ENCODE assay signal across 22 cellular contexts in genomic region chr1:111586112-111586511, GRCh38. TPM values are rescaled to one million over a fixed set of nuclear protein-coding genes. Genes with fewer than 3 reads are reported as not detected.
A peak's percentile ranks its signal among the peaks of the same experiment; 100 is the strongest.
DNase-seq lines count a peak whose midpoint lies in the region; ATAC-seq, FAIRE-seq and TF ChIP-seq lines count a peak whose summit lies in the region.
"Had no signal": no experiment of that assay in that cellular context is flagged by ENCODE, and none has a peak within 500 bp of the region (broad histone marks: within the 10 kb centered on the region; RNA-seq: fewer than 3 reads in every experiment).

No MANE protein-coding gene starts in this region.

- in situ Hi-C loops in GM12878 (cut with MboI): no loop called here

- 63% methylated on average over 2 of the region's 2 CpGs for WGBS in GM12878 (ENCODE audit: insufficient coverage, insufficient replicate concordance, low lambda C conversion rate, missing lambda C conversion rate)

- H3K9me3 Mint-ChIP-seq in activated naive CD8-positive, alpha-beta T cell (ENCODE audit: low read depth): no peaks in the 10 kb centered on the region
- no peaks in the 10 kb centered on the region for H3K9me3 Mint-ChIP-seq in activated naive CD8-positive, alpha-beta T cell treated with anti-CD3 and anti-CD28 coated beads for 36 hours
- no peaks in the 10 kb centered on the region for H3K9me3 Mint-ChIP-seq in activated T-helper 1 cell treated with anti-CD3 and anti-CD28 coated beads, Interleukin-12 subunit alpha, Interleukin-12 subunit beta, Interleukin-2, Interleukin-4 antibody, amounts not matched to agents 30 ng/mL and 10 ng/mL and 1 ng/mL, durations not matched to agents 14 hours and 24 hours and 36 hours
- H3K9me3 Mint-ChIP-seq in stimulated activated effector memory CD8-positive, alpha-beta T cell treated with anti-CD3 and anti-CD28 coated beads, Interleukin-12 subunit alpha, Interleukin-12 subunit beta, amount 100 ng/mL, for 72 hours: no peaks in the 10 kb centered on the region
- H3K9me3 Mint-ChIP-seq: CD4-positive, CD25-positive, alpha-beta regulatory T cell; CD8-positive, alpha-beta T cell had no signal

- H3K27ac ChIP-seq in GM12878 (ENCODE audit: control insufficient read depth, insufficient read depth): no peak overlapping the region
- H3K27ac ChIP-seq: BLaER1, C4-2B, GM23248 had no signal

- H3K27me3 ChIP-seq in GM12878 (replicated peaks in 1 of 2; ENCODE audit: control insufficient read depth in 2 of 2, insufficient read depth in 2 of 2, low read length in 1 of 2): no peaks in the 10 kb centered on the region
- H3K27me3 ChIP-seq: BLaER1 had no signal

- no peak overlapping the region for H3K4me3 Mint-ChIP-seq in activated naive CD8-positive, alpha-beta T cell
- no peak overlapping the region for H3K4me3 Mint-ChIP-seq in activated naive CD8-positive, alpha-beta T cell treated with anti-CD3 and anti-CD28 coated beads for 36 hours
- H3K4me3 Mint-ChIP-seq in activated T-helper 1 cell treated with anti-CD3 and anti-CD28 coated beads, Interleukin-12 subunit alpha, Interleukin-12 subunit beta, Interleukin-2, Interleukin-4 antibody, amounts not matched to agents 30 ng/mL and 10 ng/mL and 1 ng/mL, durations not matched to agents 14 hours and 24 hours and 36 hours: no peak overlapping the region
- no peak overlapping the region for H3K4me3 Mint-ChIP-seq in stimulated activated effector memory CD8-positive, alpha-beta T cell treated with anti-CD3 and anti-CD28 coated beads, Interleukin-12 subunit alpha, Interleukin-12 subunit beta, amount 100 ng/mL, for 72 hours
- H3K4me3 Mint-ChIP-seq: B cell; CD4-positive, CD25-positive, alpha-beta regulatory T cell; CD8-positive, alpha-beta T cell had no signal

- no peaks in the 10 kb centered on the region for H3K27me3 Mint-ChIP-seq in activated naive CD8-positive, alpha-beta T cell
- no peaks in the 10 kb centered on the region for H3K27me3 Mint-ChIP-seq in activated naive CD8-positive, alpha-beta T cell treated with anti-CD3 and anti-CD28 coated beads for 36 hours
- no peaks in the 10 kb centered on the region for H3K27me3 Mint-ChIP-seq in activated T-helper 1 cell treated with anti-CD3 and anti-CD28 coated beads, Interleukin-12 subunit alpha, Interleukin-12 subunit beta, Interleukin-2, Interleukin-4 antibody, amounts not matched to agents 30 ng/mL and 10 ng/mL and 1 ng/mL, durations not matched to agents 14 hours and 24 hours and 36 hours (ENCODE audit: insufficient read depth)
- H3K27me3 Mint-ChIP-seq: B cell; CD4-positive, CD25-positive, alpha-beta regulatory T cell had no signal

- no peaks in the 10 kb centered on the region for H3K36me3 ChIP-seq in GM12878 (ENCODE audit: control insufficient read depth in 2 of 2, insufficient read depth in 2 of 2, low read length in 1 of 2)
- H3K36me3 ChIP-seq: BLaER1 had no signal

- H3K4me1 ChIP-seq in GM12878 (ENCODE audit: control insufficient read depth, insufficient read depth, low read length): peaks cover 34% of the 10 kb centered on the region
- H3K4me1 ChIP-seq: BLaER1 had no signal

- no peak overlapping the region for H2AFZ ChIP-seq in GM12878 (ENCODE audit: control insufficient read depth, low read depth, low read length)
- H2AFZ ChIP-seq: GM23248 had no signal

- no peak for TF ChIP-seq CTCF in GM12878 (IDR thresholded peaks at IDR 0.05 in 2 of 3, conservative IDR thresholded peaks at IDR 0.05 in 1 of 3; ENCODE audit: control insufficient read depth in 2 of 3, extremely low read depth in 1 of 3, insufficient read depth in 1 of 3, low read depth in 3 of 3, low read length in 3 of 3)

- CTCF ChIA-PET in GM12878 (lab: Yijun Ruan, JAX): interaction anchor here (0.9 to 2.3 kb wide), 6 partner anchors 14 to 169 kb away, joined by 3 to 8 read pairs (median 4); no protein-coding TSS in a partner anchor

- TF ChIP-seq EP300 in GM12878 (IDR thresholded peaks at IDR 0.05; ENCODE audit: borderline replicate concordance in 1 of 2, control insufficient read depth in 1 of 2, low read depth in 2 of 2, low read length in 2 of 2): no peak

- peak overlapping the region; percentile 10 for H3K27ac Mint-ChIP-seq in activated naive CD8-positive, alpha-beta T cell
- H3K27ac Mint-ChIP-seq in activated naive CD8-positive, alpha-beta T cell treated with anti-CD3 and anti-CD28 coated beads for 36 hours: no peak overlapping the region
- H3K27ac Mint-ChIP-seq in activated T-helper 1 cell treated with anti-CD3 and anti-CD28 coated beads, Interleukin-12 subunit alpha, Interleukin-12 subunit beta, Interleukin-2, Interleukin-4 antibody, amounts not matched to agents 30 ng/mL and 10 ng/mL and 1 ng/mL, durations not matched to agents 14 hours and 24 hours and 36 hours: peak overlapping the region; percentile 19
- H3K27ac Mint-ChIP-seq in stimulated activated effector memory CD8-positive, alpha-beta T cell treated with anti-CD3 and anti-CD28 coated beads, Interleukin-12 subunit alpha, Interleukin-12 subunit beta, amount 100 ng/mL, for 72 hours: no peak overlapping the region
- H3K27ac Mint-ChIP-seq: B cell; CD8-positive, alpha-beta T cell had no signal

- FAIRE-seq in GM12878 (lab: Jason Lieb, UNC): no peak
- FAIRE-seq: A204.1, D721Med, H1 had no signal

- ATAC-seq in GM12878 (no peak), HG02610 (IDR thresholded peaks at IDR 0.05; ENCODE audit: unreplicated experiment) (no peak), GM21619 (IDR thresholded peaks at IDR 0.05; ENCODE audit: unreplicated experiment) (no peak)
- ATAC-seq in stimulated activated effector memory CD8-positive, alpha-beta T cell treated with anti-CD3 and anti-CD28 coated beads, Interleukin-12 subunit alpha, Interleukin-12 subunit beta, amount 100 ng/mL, for 72 hours: peak; percentile 58
- ATAC-seq: CD8-positive, alpha-beta T cell had no signal

- RAD21 ChIA-PET in GM12878 (lab: Charles Lee; ENCODE audit: unreplicated experiment): interaction anchor here (2.0 to 11.4 kb wide), 2 partner anchors 37 to 79 kb away, joined by 9 to 331 read pairs; partner anchors contain the start of gene RAP1A

- no peak overlapping the region for H3K4me2 ChIP-seq in GM12878 (ENCODE audit: control insufficient read depth, insufficient read depth)
- H3K4me2 ChIP-seq: BLaER1 had no signal

- POLR2A ChIA-PET in GM12878 (lab: Charles Lee): no interaction called here

- intact Hi-C loops in activated T-helper 1 cell treated with anti-CD3 and anti-CD28 coated beads, Interleukin-12 subunit alpha, Interleukin-12 subunit beta, Interleukin-2, Interleukin-4 antibody, amounts not matched to agents 30 ng/mL and 10 ng/mL and 1 ng/mL, durations not matched to agents 14 hours and 24 hours and 36 hours (cut with micrococcal nuclease): loop anchor here (2.0 kb wide), 1 partner anchor 15 kb away; no protein-coding TSS in a partner anchor
- intact Hi-C loops in GM12878 (cut with micrococcal nuclease; ENCODE audit: unreplicated experiment): no loop called here

- no peaks in the 10 kb centered on the region for H3K9me3 ChIP-seq in GM12878 (replicated peaks; ENCODE audit: control insufficient read depth, insufficient read depth, low read length)
- H3K9me3 ChIP-seq: BLaER1 had no signal

- H3K36me3 Mint-ChIP-seq in activated naive CD8-positive, alpha-beta T cell: no peaks in the 10 kb centered on the region
- no peaks in the 10 kb centered on the region for H3K36me3 Mint-ChIP-seq in activated naive CD8-positive, alpha-beta T cell treated with anti-CD3 and anti-CD28 coated beads for 36 hours
- no peaks in the 10 kb centered on the region for H3K36me3 Mint-ChIP-seq in activated T-helper 1 cell treated with anti-CD3 and anti-CD28 coated beads, Interleukin-12 subunit alpha, Interleukin-12 subunit beta, Interleukin-2, Interleukin-4 antibody, amounts not matched to agents 30 ng/mL and 10 ng/mL and 1 ng/mL, durations not matched to agents 14 hours and 24 hours and 36 hours (ENCODE audit: low read depth)
- no peaks in the 10 kb centered on the region for H3K36me3 Mint-ChIP-seq in stimulated activated effector memory CD8-positive, alpha-beta T cell treated with anti-CD3 and anti-CD28 coated beads, Interleukin-12 subunit alpha, Interleukin-12 subunit beta, amount 100 ng/mL, for 72 hours
- H3K36me3 Mint-ChIP-seq: CD4-positive, CD25-positive, alpha-beta regulatory T cell; CD8-positive, alpha-beta T cell had no signal

- no peaks in the 10 kb centered on the region for H4K20me1 ChIP-seq in GM12878 (ENCODE audit: control insufficient read depth, insufficient read depth)
- H4K20me1 ChIP-seq: BLaER1 had no signal

- DNase-seq in activated naive CD8-positive, alpha-beta T cell treated with anti-CD3 and anti-CD28 coated beads for 36 hours: no peak
- no peak for DNase-seq in activated T-helper 1 cell treated with anti-CD3 and anti-CD28 coated beads, Interleukin-12 subunit alpha, Interleukin-12 subunit beta, Interleukin-2, Interleukin-4 antibody, amounts not matched to agents 30 ng/mL and 10 ng/mL and 1 ng/mL, durations not matched to agents 14 hours and 24 hours and 36 hours (ENCODE audit: low spot score)
- no peak for DNase-seq in GM12878 (ENCODE audit: low read depth, low spot score)
- no peak for DNase-seq in stimulated activated effector memory CD8-positive, alpha-beta T cell treated with anti-CD3 and anti-CD28 coated beads, Interleukin-12 subunit alpha, Interleukin-12 subunit beta, amount 100 ng/mL, for 72 hours (ENCODE audit: low spot score in 2 of 2)
- DNase-seq in putamen (ENCODE audit: low spot score): no peak
- DNase-seq: CD4-positive, CD25-positive, alpha-beta regulatory T cell; CD8-positive, alpha-beta T cell; DMS 273 treated with DMSO at 0.1 percent for 48 hours; DMS79; EL; GDM1; H7 had no signal

- SMC1A ChIA-PET in GM12878 (lab: Charles Lee; ENCODE audit: uncharacterized antibody, unreplicated experiment): interaction anchor here (1.0 to 16.7 kb wide), 10 partner anchors 7 to 78 kb away, joined by 3 to 446 read pairs (median 10); partner anchors contain the start of gene RAP1A

- no peak for TF ChIP-seq RAD21 in GM12878 (IDR thresholded peaks at IDR 0.05; ENCODE audit: insufficient read depth, low read depth, low read length)

- no TSS peak for BruUV-seq in GM12878 (replicated peaks; lab: Mats Ljungman, UMichigan)

- H3K9ac ChIP-seq in GM12878 (ENCODE audit: control insufficient read depth, insufficient read depth, low read length): no peak overlapping the region
- H3K9ac ChIP-seq: BLaER1, GM23248 had no signal

- TF ChIP-seq POLR2A in GM12878 (IDR thresholded peaks at IDR 0.05; ENCODE audit: low read depth, low read length): no peak

- H3K4me1 Mint-ChIP-seq in activated naive CD8-positive, alpha-beta T cell (ENCODE audit: low read depth): peaks cover 23% of the 10 kb centered on the region
- H3K4me1 Mint-ChIP-seq in activated naive CD8-positive, alpha-beta T cell treated with anti-CD3 and anti-CD28 coated beads for 36 hours: peaks cover 8% of the 10 kb centered on the region
- H3K4me1 Mint-ChIP-seq in activated T-helper 1 cell treated with anti-CD3 and anti-CD28 coated beads, Interleukin-12 subunit alpha, Interleukin-12 subunit beta, Interleukin-2, Interleukin-4 antibody, amounts not matched to agents 30 ng/mL and 10 ng/mL and 1 ng/mL, durations not matched to agents 14 hours and 24 hours and 36 hours (ENCODE audit: low read depth): peaks cover 19% of the 10 kb centered on the region
- H3K4me1 Mint-ChIP-seq in stimulated activated effector memory CD8-positive, alpha-beta T cell treated with anti-CD3 and anti-CD28 coated beads, Interleukin-12 subunit alpha, Interleukin-12 subunit beta, amount 100 ng/mL, for 72 hours: peaks cover 8% of the 10 kb centered on the region

- H3K4me3 ChIP-seq in GM12878: no peak overlapping the region
- H3K4me3 ChIP-seq: BLaER1, GM23248 had no signal

- H3K79me2 ChIP-seq in GM12878 (ENCODE audit: control insufficient read depth, insufficient read depth, low read length): no peaks in the 10 kb centered on the region

RNA-seq across cellular contexts. Expression of gene RAP1A, which starts 33.5 kb away (rescaled TPM):
- 100 to 1,000 TPM; 150 to 154 TPM for total RNA-seq in activated naive CD8-positive, alpha-beta T cell treated with anti-CD3 and anti-CD28 coated beads for 36 hours
- 326 and 348 TPM in 2 replicates for total RNA-seq in activated T-helper 1 cell treated with anti-CD3 and anti-CD28 coated beads, Interleukin-12 subunit alpha, Interleukin-12 subunit beta, Interleukin-2, Interleukin-4 antibody, amounts not matched to agents 30 ng/mL and 10 ng/mL and 1 ng/mL, durations not matched to agents 14 hours and 24 hours and 36 hours
- total RNA-seq in GM12878 (2013; cell fraction: nucleolus; rRNA removed): 52.4 and 56.6 TPM in 2 replicates
- 41.6 and 53.4 TPM in 2 replicates for total RNA-seq in GM12878 (2014; rRNA removed)
- 38.4 and 42.2 TPM in 2 replicates for total RNA-seq in GM12878 (2014; rRNA removed; fragmentation: Illumina TruSeq; extraction: Trizol)
- 141 TPM in 2 replicates for total RNA-seq in GM12878 (2021)
- polyA plus RNA-seq in GM12878 (2011; ENCODE audit: low read depth): 81.1 TPM
- 141 and 206 TPM in 2 replicates for polyA plus RNA-seq in GM12878 (2011; rRNA removed)
- polyA plus RNA-seq in GM12878 (2011; cell fraction: cytosol; rRNA removed): 43.4 and 49.4 TPM in 2 replicates
- 31.2 and 34.0 TPM in 2 replicates for polyA plus RNA-seq in GM12878 (2011; cell fraction: nucleus; rRNA removed)
- polyA plus RNA-seq in GM12878 (2012): 144 and 163 TPM in 2 replicates
- polyA plus RNA-seq in GM12878 (2014; fragmentation: Illumina TruSeq; extraction: Trizol): 213 and 259 TPM in 2 replicates
- polyA plus RNA-seq in GM12878 (2014; fragmentation: Nextera tagmentation; extraction: Ambion mirVana): 10 to 100 TPM; 71.8 to 93.7 TPM
- 86.4 and 106 TPM in 2 replicates for polyA plus RNA-seq in GM12878 (2014; rRNA removed)
- polyA plus RNA-seq in GM12878 (2016; fragmentation: Nextera tagmentation; extraction: Ambion mirVana): 10 to 100 TPM; 76.7 to 78.4 TPM
- 29.2 and 61.7 TPM in 2 replicates for polyA minus RNA-seq in GM12878 (2011; rRNA and poly(A)+ RNA removed)
- 20.2 and 26.1 TPM in 2 replicates for polyA minus RNA-seq in GM12878 (2011; cell fraction: cytosol; rRNA and poly(A)+ RNA removed)
- polyA minus RNA-seq in GM12878 (2011; cell fraction: nucleus; rRNA and poly(A)+ RNA removed): 10.6 and 17.6 TPM in 2 replicates

Comparison
In these comparisons a context has a peak if more than half of its experiments do, and no peak if none do; other contexts are left out.
1. H3K27ac Mint-ChIP-seq: peak in activated naive CD8-positive, alpha-beta T cell (single experiment) and activated T-helper 1 cell treated with anti-CD3 and anti-CD28 coated beads, Interleukin-12 subunit alpha, Interleukin-12 subunit beta, Interleukin-2, Interleukin-4 antibody, amounts not matched to agents 30 ng/mL and 10 ng/mL and 1 ng/mL, durations not matched to agents 14 hours and 24 hours and 36 hours (single experiment); none in activated naive CD8-positive, alpha-beta T cell treated with anti-CD3 and anti-CD28 coated beads for 36 hours (single experiment) and stimulated activated effector memory CD8-positive, alpha-beta T cell treated with anti-CD3 and anti-CD28 coated beads, Interleukin-12 subunit alpha, Interleukin-12 subunit beta, amount 100 ng/mL, for 72 hours (single experiment).